ENCODE assay signal across 11 cellular contexts in the genomic region with DNA sequence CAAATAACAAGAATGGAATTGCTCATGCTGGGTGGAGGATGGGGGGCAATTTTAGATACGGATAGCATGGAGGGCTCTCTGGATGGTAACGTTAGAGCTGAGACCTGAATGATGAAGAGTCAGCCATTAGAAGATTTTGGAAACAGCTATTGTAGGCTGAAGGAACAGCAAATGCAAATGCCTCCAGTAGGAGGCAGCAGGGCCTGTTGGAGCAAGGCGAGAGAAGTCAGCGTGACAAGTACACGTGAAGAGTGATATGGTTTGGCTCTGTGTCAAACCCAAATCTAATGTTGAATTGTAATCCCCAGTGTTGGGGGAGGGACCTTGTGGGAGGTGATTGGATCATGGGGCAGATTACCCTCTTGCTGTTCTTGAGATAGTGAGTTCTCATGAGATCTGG. TPM values are rescaled to one million over a fixed set of nuclear protein-coding genes. Genes with fewer than 3 reads are reported as not detected.
DNase-seq lines count a peak whose midpoint lies in the region; ATAC-seq and TF ChIP-seq lines count a peak whose summit lies in the region.
"Had no signal": no experiment of that assay in that cellular context is flagged by ENCODE, and none has a peak within 500 bp of the region (broad histone marks: within the 10 kb centered on the region; RNA-seq: fewer than 3 reads in every experiment).

No MANE protein-coding gene starts in this region.

- ATAC-seq in GM19351 (IDR thresholded peaks at IDR 0.05; ENCODE audit: unreplicated experiment), result no peak

- H4K20me1 ChIP-seq in GM23248 (ENCODE audit: insufficient read depth), result no peaks in the 10 kb centered on the region

- POLR2A ChIA-PET in AG04449 (lab: Yijun Ruan, JAX), result no interaction called here

- TF ChIP-seq CTCF in AG04449 (IDR thresholded peaks at IDR 0.05; ENCODE audit: insufficient read depth, low read length, missing control alignments) (peak; percentile 31), WERI-Rb-1 (IDR thresholded peaks at IDR 0.05; ENCODE audit: low read depth, low read length) (peak; percentile 91)

- no peak overlapping the region for H3K9ac ChIP-seq in GM23248

- CTCF ChIA-PET in AG04449 (lab: Yijun Ruan, JAX), result interaction anchor here (1.1 to 1.8 kb wide), 3 partner anchors 9 to 245 kb away, joined by 3 to 5 read pairs (median 3); no protein-coding TSS in a partner anchor

- in situ Hi-C loops in GM23248 (cut with MboI), result no loop called here

- H2AFZ ChIP-seq in GM23248, result no peak overlapping the region

- 61 to 68% methylated on average over 5 of the region's 5 CpGs for WGBS in GM23248 (ENCODE audit: low coverage in 1 of 2, low lambda C conversion rate in 2 of 2, missing lambda C conversion rate in 2 of 2), 2 experiments

- no peaks in the 10 kb centered on the region; the same call in 1 of the 2 replicates for H3F3A ChIP-seq in GM23248 (ENCODE audit: insufficient read depth)

- no peak overlapping the region for H3K27ac ChIP-seq in GM23248
- H3K27ac ChIP-seq in WERI-Rb-1, result no peak overlapping the region

- H3K4me1 ChIP-seq in GM23248 (ENCODE audit: insufficient read depth), result 0 out of 2 replicates have a peak, but pooled peaks cover 5% of the 10 kb centered on the region

- H3K27me3 ChIP-seq in GM23248 (replicated peaks; ENCODE audit: insufficient read depth), result no peaks in the 10 kb centered on the region
- no peaks in the 10 kb centered on the region for H3K27me3 ChIP-seq in WERI-Rb-1 (ENCODE audit: insufficient read depth, low read depth, severe bottlenecking)

- no peaks in the 10 kb centered on the region for H3K36me3 ChIP-seq in GM23248 (ENCODE audit: low read depth)
- no peaks in the 10 kb centered on the region for H3K36me3 ChIP-seq in WERI-Rb-1

- H3K79me2 ChIP-seq in GM23248 (ENCODE audit: insufficient read depth), result no peaks in the 10 kb centered on the region

- DNase-seq in AG04449 (ENCODE audit: low read depth, low spot score), result no peak
- DNase-seq in GM23248, result peak; percentile 42
- DNase-seq in WERI-Rb-1, result peak; percentile 59
- DNase-seq in hepatic stellate cell (ENCODE audit: low spot score), result peak; percentile 8
- no peak for DNase-seq in NCI-H2029 treated with DMSO at 0.1 percent for 48 hours (lab: John Stamatoyannopoulos, UW)
- no peak for DNase-seq in NCI-H2171 (lab: John Stamatoyannopoulos, UW)
- DNase-seq in mucosa of gallbladder (ENCODE audit: low spot score), result no peak
- DNase-seq: activated T-cell treated with anti-CD3 and anti-CD28 coated beads, Interleukin-2, amount 50 U/mL, for 24 hours; midbrain; NCI-H2081 had no signal

- H3K9me2 ChIP-seq in GM23248 (ENCODE audit: insufficient read depth), result no peaks in the 10 kb centered on the region

- no peak overlapping the region for H3K4me3 ChIP-seq in AG04449 (ENCODE audit: low read depth, low read length)
- H3K4me3 ChIP-seq in GM23248, result no peak overlapping the region
- no peak overlapping the region for H3K4me3 ChIP-seq in WERI-Rb-1 (ENCODE audit: low read depth, low read length)

- H3K9me3 ChIP-seq in GM23248 (ENCODE audit: low read depth), result no peaks in the 10 kb centered on the region
- peaks cover 12% of the 10 kb centered on the region for H3K9me3 ChIP-seq in WERI-Rb-1 (ENCODE audit: severe bottlenecking)

- no peak overlapping the region for H3K4me2 ChIP-seq in GM23248 (ENCODE audit: unreplicated experiment)

RNA-seq across cellular contexts. Expression of gene SOD3, which starts 59.3 kb away (rescaled TPM):
- total RNA-seq in GM23248 (2014; rRNA removed; shearing (Covaris generic)), result 3.8 and 8.2 TPM in 2 replicates
- polyA plus RNA-seq in GM23248 (2016; fragmentation: Nextera tagmentation; extraction: Ambion mirVana), result 9.2 and 10.1 TPM in 2 replicates
- 86.8 TPM for total RNA-seq in mucosa of gallbladder

Comparison
In these comparisons a context has a peak if more than half of its experiments do, and no peak if none do; other contexts are left out.
1. DNase-seq: peak in GM23248 (single experiment), WERI-Rb-1 (single experiment) and hepatic stellate cell (single experiment); none in AG04449 (single experiment), NCI-H2029 treated with DMSO at 0.1 percent for 48 hours (single experiment), NCI-H2171 (single experiment) and mucosa of gallbladder (single experiment).